8 cellular contexts compared by ENCODE assay signal in the genomic region with DNA sequence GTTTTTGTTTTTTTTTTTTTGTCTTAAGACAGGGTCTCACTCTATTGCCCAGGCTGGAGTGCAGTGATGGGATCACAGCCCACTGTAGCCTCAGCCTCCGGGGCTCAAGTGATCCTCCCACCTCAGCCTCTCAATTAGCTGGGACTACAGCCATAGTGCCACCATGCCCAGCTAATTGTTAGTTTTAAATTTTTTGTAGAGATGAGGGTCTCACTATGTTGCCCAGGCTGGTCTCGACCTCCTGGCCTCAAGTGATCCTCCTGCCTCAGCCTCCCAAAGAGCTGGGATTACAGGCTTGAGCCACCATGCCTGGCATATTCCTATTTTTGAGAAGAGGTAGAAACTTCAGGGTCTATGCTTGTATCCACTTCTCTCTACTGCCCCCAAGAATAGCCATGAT. TPM values are rescaled to one million over a fixed set of nuclear protein-coding genes. Genes with fewer than 3 reads are reported as not detected.
"Had no signal": no experiment of that assay in that cellular context is flagged by ENCODE, and none has a peak within 500 bp of the region (broad histone marks: within the 10 kb centered on the region; RNA-seq: fewer than 3 reads in every experiment).

No MANE protein-coding gene starts in this region.

RNA-seq across cellular contexts. Expression of gene BAIAP2L2, which starts 8.3 kb away (rescaled TPM):
- total RNA-seq: NCI-H460, SJCRH30 had no signal

RNA-seq across cellular contexts. Expression of gene SLC16A8, which starts 34.8 kb away (rescaled TPM):
- total RNA-seq: LHCN-M2, MCF 10A, NCI-H460, OCI-LY7, PC-9, RPMI7951, SK-MEL-5 had no signal
